In genomic region chr7:133528796-133529195, GRCh38 we compare ENCODE assay signal across 23 cellular contexts.
"Had no signal": no experiment of that assay in that cellular context is flagged by ENCODE, and none has a peak within 500 bp of the region (broad histone marks: within the 10 kb centered on the region; RNA-seq: fewer than 3 reads in every experiment).

No MANE protein-coding gene starts in this region.

- H3K27ac ChIP-seq: coronary artery, esophagus squamous epithelium, gastrocnemius medialis, left ventricle myocardium inferior, ovary, psoas muscle, right atrium auricular region, thyroid gland, WERI-Rb-1 had no signal

- H3K4me3 ChIP-seq: coronary artery, esophagus squamous epithelium, gastrocnemius medialis, left ventricle myocardium inferior, ovary, psoas muscle, right atrium auricular region, thyroid gland had no signal

- H3K4me1 ChIP-seq: esophagus squamous epithelium had no signal

- H3K27me3 ChIP-seq: esophagus squamous epithelium, gastrocnemius medialis, ovary, right atrium auricular region, thyroid gland had no signal

- H3K36me3 ChIP-seq: esophagus squamous epithelium, gastrocnemius medialis, left ventricle myocardium inferior, ovary, right atrium auricular region, thyroid gland, WERI-Rb-1 had no signal

- ATAC-seq: activated CD8-positive, alpha-beta memory T cell treated with anti-CD3 and anti-CD28 coated beads, Interleukin-2, amount 10 ng/mL, durations not matched to agents 7 days and 5 days; activated CD8-positive, alpha-beta T cell treated with anti-CD3 and anti-CD28 coated beads for 36 hours; gastrocnemius medialis; naive thymus-derived CD4-positive, alpha-beta T cell; psoas muscle; stimulated activated naive CD8-positive, alpha-beta T cell treated with anti-CD3 and anti-CD28 coated beads, Interleukin-15, Interleukin-2, amounts not matched to agents 100 U/mL and 50 U/mL, for 24 hours had no signal

- H3K9me3 ChIP-seq: esophagus squamous epithelium, gastrocnemius medialis, left ventricle myocardium inferior, ovary, psoas muscle, right atrium auricular region, thyroid gland had no signal

- DNase-seq: activated CD4-positive, alpha-beta T cell treated with anti-CD3 and anti-CD28 coated beads, Interleukin-2, amount 10 ng/mL, durations not matched to agents 7 days and 5 days; activated CD4-positive, CD25-positive, alpha-beta regulatory T cell treated with anti-CD3 and anti-CD28 coated beads, Interleukin-2, amount 50 U/mL, for 72 hours; activated CD8-positive, alpha-beta memory T cell treated with anti-CD3 and anti-CD28 coated beads, Interleukin-2, amount 10 ng/mL, durations not matched to agents 7 days and 5 days; activated CD8-positive, alpha-beta T cell treated with anti-CD3 and anti-CD28 coated beads for 36 hours; activated effector memory CD4-positive, alpha-beta T cell treated with anti-CD3 and anti-CD28 coated beads, Interleukin-2, amount 50 U/mL, for 16 hours; activated naive CD4-positive, alpha-beta T cell treated with anti-CD3 and anti-CD28 coated beads, Interleukin-2, amount 10 ng/mL, durations not matched to agents 7 days and 5 days; activated T-cell treated with anti-CD3 and anti-CD28 coated beads for 4 hours; amygdala; endodermal cell; esophagus squamous epithelium; gastrocnemius medialis; hippocampal formation; kidney glomerular epithelial cell; left ventricle myocardium inferior; naive thymus-derived CD4-positive, alpha-beta T cell; ovary; psoas muscle; stimulated activated CD4-positive, alpha-beta T cell treated with anti-CD3 and anti-CD28 coated beads, Interleukin-4, amount 100 ng/mL, for 24 hours; stimulated activated naive CD8-positive, alpha-beta T cell treated with anti-CD3 and anti-CD28 coated beads, Interleukin-15, Interleukin-2, amounts not matched to agents 100 U/mL and 50 U/mL, for 24 hours; thyroid gland; WERI-Rb-1 had no signal
